ENCODE assay signal across 9 cellular contexts in the genomic region with DNA sequence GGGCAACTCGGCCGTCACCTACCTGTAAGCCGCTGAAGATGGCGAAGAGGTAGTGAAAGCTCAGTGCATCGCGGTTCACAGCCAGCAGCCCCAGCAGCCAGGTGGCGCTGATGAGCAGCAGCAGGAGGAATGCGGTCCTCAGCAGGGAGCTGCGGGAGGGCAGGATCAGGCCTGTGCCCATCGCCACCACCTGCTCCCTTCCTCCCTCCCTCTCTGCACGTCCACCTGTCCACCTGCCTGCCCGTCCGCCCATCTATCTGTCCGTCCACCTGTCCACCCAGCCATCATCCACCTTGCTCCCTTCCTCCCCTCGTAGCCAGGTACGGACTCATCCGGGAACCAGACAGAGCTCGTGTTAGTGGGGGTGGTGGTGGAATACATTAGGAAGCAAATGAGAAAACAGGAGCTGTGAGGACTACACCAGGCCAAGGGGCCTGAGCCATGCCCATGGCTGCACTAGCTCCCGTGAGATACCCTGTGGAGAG. TPM values are rescaled to one million over a fixed set of nuclear protein-coding genes. Genes with fewer than 3 reads are reported as not detected.
A peak's percentile ranks its signal among the peaks of the same experiment; 100 is the strongest.
DNase-seq lines count a peak whose midpoint lies in the region; ATAC-seq and TF ChIP-seq lines count a peak whose summit lies in the region.
"Had no signal": no experiment of that assay in that cellular context is flagged by ENCODE, and none has a peak within 500 bp of the region (broad histone marks: within the 10 kb centered on the region; RNA-seq: fewer than 3 reads in every experiment).

No MANE protein-coding gene starts in this region.

- H3K9me2 ChIP-seq in PC-9 (ENCODE audit: insufficient read depth), result no peaks in the 10 kb centered on the region

- H3K79me2 ChIP-seq in PC-9 (ENCODE audit: low read depth) (no peaks in the 10 kb centered on the region), parathyroid adenoma (no peaks in the 10 kb centered on the region)

- ATAC-seq in activated T-cell treated with anti-CD3 and anti-CD28 coated beads, Interleukin-2, amount 50 U/mL, for 72 hours (replicated peaks in 1 of 2), result peak; percentile 75 to 78
- ATAC-seq in aorta (ENCODE audit: low FRiP score) (peak; percentile 40), HG03025 (IDR thresholded peaks at IDR 0.05; ENCODE audit: low FRiP score, unreplicated experiment) (no peak)

- no peaks in the 10 kb centered on the region for H3K9me3 Mint-ChIP-seq in activated T-cell treated with anti-CD3 and anti-CD28 coated beads, Interleukin-2, amount 50 U/mL, for 72 hours

- H3K4me3 Mint-ChIP-seq in activated T-cell treated with anti-CD3 and anti-CD28 coated beads, Interleukin-2, amount 50 U/mL, for 72 hours, result no peak overlapping the region

- POLR2A ChIA-PET in HEK293 (lab: Yijun Ruan, JAX), result interaction anchor here (1.0 to 1.5 kb wide), 3 partner anchors 9 to 186 kb away, joined by 3 read pairs; no protein-coding TSS in a partner anchor
- POLR2A ChIA-PET in PC-9 (lab: Charles Lee; ENCODE audit: unreplicated experiment), result no interaction called here

- 58 to 79% methylated on average over 15 to 19 of the region's 19 CpGs for WGBS in aorta, 2 donors

- H3K4me1 ChIP-seq in BE2C, result peaks cover 10% of the 10 kb centered on the region
- H3K4me1 ChIP-seq in HEK293 (ENCODE audit: control insufficient read depth, insufficient read depth, low read length), result no peaks in the 10 kb centered on the region
- no peaks in the 10 kb centered on the region; the same call in 1 of the 2 replicates for H3K4me1 ChIP-seq in PC-9 (replicated peaks; ENCODE audit: insufficient read depth)
- H3K4me1 ChIP-seq in parathyroid adenoma, result no peaks in the 10 kb centered on the region
- H3K4me1 ChIP-seq in aorta (ENCODE audit: control insufficient read depth in 1 of 2, insufficient read depth in 2 of 2, low read length in 2 of 2), result no peaks in the 10 kb centered on the region

- DNase-seq in BE2C (peak; percentile 75), PC-9 (peak; percentile 40 to 48), fibroblast of peridontal ligament (ENCODE audit: extremely low read depth) (peak; percentile 29), aorta (peak; percentile 70 to 86)
- DNase-seq in activated T-cell treated with anti-CD3 and anti-CD28 coated beads, Interleukin-2, amount 50 U/mL, for 72 hours, result peak; percentile 75 to 77

- H3K9me3 ChIP-seq in BE2C (no peaks in the 10 kb centered on the region), HEK293 (ENCODE audit: control insufficient read depth, insufficient read depth, low read depth, low read length) (no peaks in the 10 kb centered on the region), PC-9 (ENCODE audit: insufficient read depth, low read depth) (no peaks in the 10 kb centered on the region), parathyroid adenoma (ENCODE audit: control insufficient read depth, low read length) (no peaks in the 10 kb centered on the region), aorta (ENCODE audit: control insufficient read depth, low read length) (no peaks in the 10 kb centered on the region)

- H3K36me3 ChIP-seq in BE2C (no peaks in the 10 kb centered on the region), HEK293 (ENCODE audit: control insufficient read depth in 2 of 2, insufficient read depth in 1 of 2, low read length in 2 of 2) (peaks cover 0 to 37% of the 10 kb centered on the region in 2 experiments; a peak in 2 of 3 replicates), PC-9 (ENCODE audit: low read depth) (no peaks in the 10 kb centered on the region), parathyroid adenoma (ENCODE audit: control insufficient read depth, insufficient read depth, low read length) (no peaks in the 10 kb centered on the region), aorta (ENCODE audit: control insufficient read depth in 1 of 2, insufficient read depth in 2 of 2, low read length in 1 of 2) (no peaks in the 10 kb centered on the region)

- H4K20me1 ChIP-seq in PC-9 (ENCODE audit: insufficient read depth), result no peaks in the 10 kb centered on the region

- no TSS peak for BruUV-seq in PC-9 (replicated peaks; lab: Mats Ljungman, UMichigan)

- no peaks in the 10 kb centered on the region for H3K36me3 Mint-ChIP-seq in activated T-cell treated with anti-CD3 and anti-CD28 coated beads, Interleukin-2, amount 50 U/mL, for 72 hours (ENCODE audit: insufficient read depth in 2 of 2)

- CTCF ChIA-PET in HEK293 (lab: Yijun Ruan, JAX), result interaction anchor here (0.5 to 2.6 kb wide), 61 partner anchors 8 to 1254 kb away, joined by 3 to 77 read pairs (median 4); no protein-coding TSS in a partner anchor
- CTCF ChIA-PET in PC-9 (lab: Charles Lee), result interaction anchor here (0.8 to 1.0 kb wide), 2 partner anchors 171 to 175 kb away, joined by 3 read pairs; no protein-coding TSS in a partner anchor

- H3F3A ChIP-seq in PC-9 (ENCODE audit: insufficient read depth, low read depth), result peaks cover 9% of the 10 kb centered on the region; the same call in 1 of the 2 replicates

- no peak overlapping the region for H3K27ac Mint-ChIP-seq in activated T-cell treated with anti-CD3 and anti-CD28 coated beads, Interleukin-2, amount 50 U/mL, for 72 hours

- peaks cover 14% of the 10 kb centered on the region for H3K27me3 Mint-ChIP-seq in activated T-cell treated with anti-CD3 and anti-CD28 coated beads, Interleukin-2, amount 50 U/mL, for 72 hours (ENCODE audit: low read depth)

- H3K4me3 ChIP-seq in BE2C (ENCODE audit: low read depth, low read length), result no peak overlapping the region
- no peak overlapping the region for H3K4me3 ChIP-seq in HEK293 (ENCODE audit: low read depth, low read length)
- H3K4me3 ChIP-seq in PC-9, result no peak overlapping the region
- H3K4me3 ChIP-seq in parathyroid adenoma (ENCODE audit: low read depth, low read length), result no peak overlapping the region
- H3K4me3 ChIP-seq in aorta (ENCODE audit: low read length in 2 of 2), result no peak overlapping the region
- H3K4me3 ChIP-seq: skin epidermis had no signal

- intact Hi-C loops in PC-9 (cut with micrococcal nuclease; ENCODE audit: unreplicated experiment) (no loop called here), aorta (cut with DNase I) (loop anchor here in 1 of 2 donors (2.0 kb wide), 1 partner anchor 175 kb away; no protein-coding TSS in a partner anchor)

- H3K9ac ChIP-seq in parathyroid adenoma, result no peak overlapping the region

- H3K27ac ChIP-seq in HEK293 (ENCODE audit: extremely low read depth, low read depth, low read length) (no peak overlapping the region), PC-9 (no peak overlapping the region), parathyroid adenoma (no peak overlapping the region), aorta (ENCODE audit: low read depth in 1 of 2, low read length in 2 of 2) (no peak overlapping the region)

- peaks cover 24% of the 10 kb centered on the region for H3K4me1 Mint-ChIP-seq in activated T-cell treated with anti-CD3 and anti-CD28 coated beads, Interleukin-2, amount 50 U/mL, for 72 hours (ENCODE audit: low read depth)

- H3K27me3 ChIP-seq in BE2C (no peaks in the 10 kb centered on the region), PC-9 (ENCODE audit: insufficient read depth, low read depth) (no peaks in the 10 kb centered on the region), parathyroid adenoma (ENCODE audit: control insufficient read depth, insufficient read depth, low read length) (no peaks in the 10 kb centered on the region), aorta (ENCODE audit: control insufficient read depth in 1 of 2, insufficient read depth in 2 of 2, low read length in 1 of 2) (no peaks in the 10 kb centered on the region)

- no peak overlapping the region for H3K4me2 ChIP-seq in PC-9
- no peak overlapping the region for H3K4me2 ChIP-seq in parathyroid adenoma (ENCODE audit: low read length)

- H2AFZ ChIP-seq in PC-9 (no peak overlapping the region), parathyroid adenoma (no peak overlapping the region)

- peak; percentile 87 for TF ChIP-seq CTCF in BE2C (IDR thresholded peaks at IDR 0.05; ENCODE audit: low read depth, low read length)
- peak; percentile 96 for TF ChIP-seq CTCF in HEK293 (tag by site-specific recombination; IDR thresholded peaks at IDR 0.05)
- TF ChIP-seq CTCF in PC-9 (conservative IDR thresholded peaks at IDR 0.05), result peak; percentile 95
- peak; percentile 56 for TF ChIP-seq CTCF in parathyroid adenoma (IDR thresholded peaks at IDR 0.05)

TF ChIP-seq in HEK293, 187 proteins besides CTCF, POLR2A, EP300 and RAD21 (continues in another document):
- TF ChIP-seq ZNF23 (tag by site-specific recombination; IDR thresholded peaks at IDR 0.05; ENCODE audit: borderline replicate concordance) (no peak), ZNF155 (tag by site-specific recombination; IDR thresholded peaks at IDR 0.05) (no peak)
- TF ChIP-seq, protein P1, sequence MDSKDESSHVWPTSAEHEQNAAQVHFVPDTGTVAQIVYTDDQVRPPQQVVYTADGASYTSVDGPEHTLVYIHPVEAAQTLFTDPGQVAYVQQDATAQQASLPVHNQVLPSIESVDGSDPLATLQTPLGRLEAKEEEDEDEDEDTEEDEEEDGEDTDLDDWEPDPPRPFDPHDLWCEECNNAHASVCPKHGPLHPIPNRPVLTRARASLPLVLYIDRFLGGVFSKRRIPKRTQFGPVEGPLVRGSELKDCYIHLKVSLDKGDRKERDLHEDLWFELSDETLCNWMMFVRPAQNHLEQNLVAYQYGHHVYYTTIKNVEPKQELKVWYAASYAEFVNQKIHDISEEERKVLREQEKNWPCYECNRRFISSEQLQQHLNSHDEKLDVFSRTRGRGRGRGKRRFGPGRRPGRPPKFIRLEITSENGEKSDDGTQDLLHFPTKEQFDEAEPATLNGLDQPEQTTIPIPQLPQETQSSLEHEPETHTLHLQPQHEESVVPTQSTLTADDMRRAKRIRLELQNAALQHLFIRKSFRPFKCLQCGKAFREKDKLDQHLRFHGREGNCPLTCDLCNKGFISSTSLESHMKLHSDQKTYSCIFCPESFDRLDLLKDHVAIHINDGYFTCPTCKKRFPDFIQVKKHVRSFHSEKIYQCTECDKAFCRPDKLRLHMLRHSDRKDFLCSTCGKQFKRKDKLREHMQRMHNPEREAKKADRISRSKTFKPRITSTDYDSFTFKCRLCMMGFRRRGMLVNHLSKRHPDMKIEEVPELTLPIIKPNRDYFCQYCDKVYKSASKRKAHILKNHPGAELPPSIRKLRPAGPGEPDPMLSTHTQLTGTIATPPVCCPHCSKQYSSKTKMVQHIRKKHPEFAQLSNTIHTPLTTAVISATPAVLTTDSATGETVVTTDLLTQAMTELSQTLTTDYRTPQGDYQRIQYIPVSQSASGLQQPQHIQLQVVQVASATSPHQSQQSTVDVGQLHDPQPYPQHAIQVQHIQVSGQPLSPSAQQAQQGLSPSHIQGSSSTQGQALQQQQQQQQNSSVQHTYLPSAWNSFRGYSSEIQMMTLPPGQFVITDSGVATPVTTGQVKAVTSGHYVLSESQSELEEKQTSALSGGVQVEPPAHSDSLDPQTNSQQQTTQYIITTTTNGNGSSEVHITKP (tag by site-specific recombination; IDR thresholded peaks at IDR 0.05), result no peak

RNA-seq across cellular contexts. Expression of gene TRMU, which starts 32.2 kb away (rescaled TPM):
- polyA plus RNA-seq in BE2C (2012; ENCODE audit: insufficient read depth, insufficient read length, low read depth), result 142 TPM
- total RNA-seq in PC-9 (2021), result 51.5 and 58.2 TPM in 2 replicates
- total RNA-seq in activated T-cell treated with anti-CD3 and anti-CD28 coated beads, Interleukin-2, amount 50 U/mL, for 72 hours, result 10 to 100 TPM; 65.3 to 69.7 TPM
- 10 to 100 TPM; 29.8 to 37.8 TPM for total RNA-seq in aorta
- 10 to 100 TPM; 11.3 to 66.4 TPM for polyA plus RNA-seq in aorta
